ENCODE assay signal across 26 cellular contexts in genomic region chr20:32312718-32313424, GRCh38.
"Had no signal": no experiment of that assay in that cellular context is flagged by ENCODE, and none has a peak within 500 bp of the region (broad histone marks: within the 10 kb centered on the region; RNA-seq: fewer than 3 reads in every experiment).

No MANE protein-coding gene starts in this region.

- H3K9ac ChIP-seq: KMS-11, SK-N-SH had no signal

- H3K4me3 Mint-ChIP-seq: activated naive CD4-positive, alpha-beta T cell treated with anti-CD3 and anti-CD28 coated beads, Interleukin-2, amount 50 U/mL, for 24 hours had no signal

- ATAC-seq: Panc1 had no signal

- DNase-seq: activated CD4-positive, CD25-positive, alpha-beta regulatory T cell; activated effector memory CD4-positive, alpha-beta T cell treated with Interleukin-2 at 50 U/mL for 16 hours; activated naive CD4-positive, alpha-beta T cell; aorta; caudate nucleus; MV-4-11; NCI-H1092 treated with DMSO at 0.1 percent for 48 hours; NCI-H1417 treated with DMSO at 0.1 percent for 48 hours; NCI-H1694; NCI-H2029; NCI-H2107; NCI-H2171 treated with DMSO at 0.1 percent for 48 hours; NCI-H226; NCI-H526; NCI-H774; OCI-M1; Right ventricle myocardium superior; RPMI8226; SJCRH30; SK-N-SH; T-helper 1 cell had no signal

- H3K27me3 Mint-ChIP-seq: activated naive CD4-positive, alpha-beta T cell treated with anti-CD3 and anti-CD28 coated beads, Interleukin-2, amount 50 U/mL, for 24 hours had no signal

- H3K27ac ChIP-seq: breast epithelium, KMS-11, SJCRH30, VCaP had no signal

- H3K27me3 ChIP-seq: breast epithelium, SJCRH30 had no signal

- H3K4me3 ChIP-seq: breast epithelium, SJCRH30 had no signal

- H3K4me2 ChIP-seq: KMS-11, SK-N-SH had no signal

- H3K9me2 ChIP-seq: SK-N-SH had no signal

- H3K27ac Mint-ChIP-seq: activated naive CD4-positive, alpha-beta T cell treated with anti-CD3 and anti-CD28 coated beads, Interleukin-2, amount 50 U/mL, for 24 hours had no signal

- H3K9me3 ChIP-seq: breast epithelium, SJCRH30, SK-N-SH had no signal

- H3K4me1 ChIP-seq: breast epithelium had no signal

- H3K9me3 Mint-ChIP-seq: activated naive CD4-positive, alpha-beta T cell treated with anti-CD3 and anti-CD28 coated beads, Interleukin-2, amount 50 U/mL, for 24 hours had no signal

- H3K36me3 ChIP-seq: breast epithelium had no signal
